Comparison of ENCODE assay signal across 8 cellular contexts in genomic region chr22:21972293-21972779, GRCh38. TPM values are rescaled to one million over a fixed set of nuclear protein-coding genes. Genes with fewer than 3 reads are reported as not detected.
DNase-seq lines count a peak whose midpoint lies in the region; ATAC-seq and TF ChIP-seq lines count a peak whose summit lies in the region.

No MANE protein-coding gene starts in this region.

- CTCF ChIA-PET in GM10248 (lab: Yijun Ruan, JAX) = interaction anchor here (0.8 to 9.3 kb wide), 32 partner anchors 9 to 314 kb away, joined by 3 to 50 read pairs (median 4); partner anchors contain the start of genes PPM1F and TOP3B

- H3K4me3 ChIP-seq in NB4 (ENCODE audit: low read depth, low read length) (no peak overlapping the region), fibroblast of the aortic adventitia (ENCODE audit: low read depth, low read length) (no peak overlapping the region), retinal pigment epithelial cell (ENCODE audit: low read length) (no peak overlapping the region)

- POLR2A ChIA-PET in GM10248 (lab: Yijun Ruan, JAX) = interaction anchor here (0.6 kb wide), 1 partner anchor 22 kb away, joined by 3 read pairs; no protein-coding TSS in a partner anchor

- DNase-seq in GM10248 (ENCODE audit: extremely low spot score) (peak; percentile 90), NB4 (ENCODE audit: low read depth) (peak; percentile 49), fibroblast of the aortic adventitia (ENCODE audit: low read depth) (peak; percentile 33), retinal pigment epithelial cell (ENCODE audit: low read depth) (no peak), SHP77 treated with DMSO at 0.1 percent for 48 hours (lab: John Stamatoyannopoulos, UW) (no peak)
- peak; percentile 66 for DNase-seq in activated T-cell treated with anti-CD3 and anti-CD28 coated beads, Interleukin-2, amount 50 U/mL, for 1 hour

- no peak for TF ChIP-seq POLR2A in NB4 (IDR thresholded peaks at IDR 0.05; ENCODE audit: extremely low read depth, insufficient read length)

- TF ChIP-seq CTCF in GM10248 (IDR thresholded peaks at IDR 0.05; ENCODE audit: control extremely low read depth, extremely low read depth, low read depth, missing control alignments) (peak; percentile 90), NB4 (IDR thresholded peaks at IDR 0.05; ENCODE audit: low read depth, low read length) (peak; percentile 89), fibroblast of the aortic adventitia (IDR thresholded peaks at IDR 0.05; ENCODE audit: insufficient read depth, low read length) (peak; percentile 95), retinal pigment epithelial cell (conservative IDR thresholded peaks at IDR 0.05; ENCODE audit: low read depth, low read length) (peak; percentile 92)

- no peak for ATAC-seq in HG03442 (IDR thresholded peaks at IDR 0.05; ENCODE audit: unreplicated experiment)
- ATAC-seq in GM21515 (IDR thresholded peaks at IDR 0.05; ENCODE audit: unreplicated experiment) = no peak

RNA-seq across cellular contexts. Expression of gene TOP3B, which starts 10.3 kb away (rescaled TPM):
- total RNA-seq in fibroblast of the aortic adventitia (ENCODE audit: low replicate concordance) = 20.9 and 31.2 TPM in 2 replicates

RNA-seq across cellular contexts. Expression of gene PPM1F, which starts 19.7 kb away (rescaled TPM):
- 27.1 and 30.6 TPM in 2 replicates for total RNA-seq in fibroblast of the aortic adventitia (ENCODE audit: low replicate concordance)

Comparison
In these comparisons a context has a peak if more than half of its experiments do, and no peak if none do; other contexts are left out.
1. DNase-seq: peak in GM10248 (single experiment), NB4 (single experiment), activated T-cell treated with anti-CD3 and anti-CD28 coated beads, Interleukin-2, amount 50 U/mL, for 1 hour (single experiment) and fibroblast of the aortic adventitia (single experiment); none in retinal pigment epithelial cell (single experiment) and SHP77 treated with DMSO at 0.1 percent for 48 hours (single experiment).
2. Peak in every context shown above with its lines, with median percentiles within 50 percentile points of each other: CTCF ChIP-seq.